ENCODE assay signal across 8 cellular contexts in genomic region chr14:61598980-61599379, GRCh38.
DNase-seq lines count a peak whose midpoint lies in the region; ATAC-seq, FAIRE-seq and TF ChIP-seq lines count a peak whose summit lies in the region.
"Had no signal": no experiment of that assay in that cellular context is flagged by ENCODE, and none has a peak within 500 bp of the region (broad histone marks: within the 10 kb centered on the region; RNA-seq: fewer than 3 reads in every experiment).

No MANE protein-coding gene starts in this region.

- H3K4me3 ChIP-seq in GM12878 (no peak overlapping the region), neutrophil (ENCODE audit: low read depth in 1 of 2, low read length in 1 of 2) (no peak overlapping the region)
- H3K4me3 ChIP-seq: SJCRH30 had no signal

- no peak for TF ChIP-seq CTCF in GM12878 (IDR thresholded peaks at IDR 0.05 in 2 of 3, conservative IDR thresholded peaks at IDR 0.05 in 1 of 3; ENCODE audit: control insufficient read depth in 2 of 3, extremely low read depth in 1 of 3, insufficient read depth in 1 of 3, low read depth in 3 of 3, low read length in 3 of 3)
- TF ChIP-seq CTCF in neutrophil (IDR thresholded peaks at IDR 0.05): no peak

- no peaks in the 10 kb centered on the region for H3K27me3 ChIP-seq in GM12878 (replicated peaks in 1 of 2; ENCODE audit: control insufficient read depth in 2 of 2, insufficient read depth in 2 of 2, low read length in 1 of 2)
- no peaks in the 10 kb centered on the region for H3K27me3 ChIP-seq in neutrophil
- H3K27me3 ChIP-seq: SJCRH30 had no signal

- H3K9me3 ChIP-seq in GM12878 (replicated peaks; ENCODE audit: control insufficient read depth, insufficient read depth, low read length) (no peaks in the 10 kb centered on the region), neutrophil (no peaks in the 10 kb centered on the region)
- H3K9me3 ChIP-seq: SJCRH30 had no signal

- no TSS peak for BruUV-seq in GM12878 (replicated peaks; lab: Mats Ljungman, UMichigan)

- ATAC-seq in GM18867 (IDR thresholded peaks at IDR 0.05; ENCODE audit: unreplicated experiment): peak; percentile 38
- peak; percentile 49 for ATAC-seq in GM12878
- no peak for ATAC-seq in GM19467 (IDR thresholded peaks at IDR 0.05; ENCODE audit: unreplicated experiment)
- ATAC-seq in HG03521 (IDR thresholded peaks at IDR 0.05; ENCODE audit: unreplicated experiment): no peak
- ATAC-seq in HG03095 (IDR thresholded peaks at IDR 0.05; ENCODE audit: unreplicated experiment): no peak

- peak overlapping the region; percentile 43; the same call in 1 of the 2 replicates for H3K4me2 ChIP-seq in GM12878 (ENCODE audit: control insufficient read depth, insufficient read depth)

- H3K79me2 ChIP-seq in GM12878 (ENCODE audit: control insufficient read depth, insufficient read depth, low read length): no peaks in the 10 kb centered on the region

- SMC1A ChIA-PET in GM12878 (lab: Charles Lee; ENCODE audit: uncharacterized antibody, unreplicated experiment): interaction anchor here (0.5 to 2.0 kb wide), 11 partner anchors 9 to 151 kb away, joined by 3 to 6 read pairs (median 4); no protein-coding TSS in a partner anchor

- peak; percentile 28 for DNase-seq in HT1080 (ENCODE audit: low read depth)
- DNase-seq in GM12878 (ENCODE audit: low read depth, low spot score): no peak

- in situ Hi-C loops in GM12878 (cut with MboI): no loop called here

- TF ChIP-seq POLR2A in GM12878 (IDR thresholded peaks at IDR 0.05; ENCODE audit: low read depth, low read length): no peak

- POLR2A ChIA-PET in GM12878 (lab: Charles Lee): interaction anchor here (0.8 to 0.9 kb wide), 2 partner anchors 10 to 23 kb away, joined by 3 to 4 read pairs; no protein-coding TSS in a partner anchor

- FAIRE-seq in GM12878 (lab: Jason Lieb, UNC): peak; percentile 66

- RAD21 ChIA-PET in GM12878 (lab: Charles Lee; ENCODE audit: unreplicated experiment): interaction anchor here (0.6 to 1.1 kb wide), 4 partner anchors 62 to 234 kb away, joined by 3 read pairs; no protein-coding TSS in a partner anchor

- TF ChIP-seq RAD21 in GM12878 (IDR thresholded peaks at IDR 0.05; ENCODE audit: insufficient read depth, low read depth, low read length): no peak

- H3K36me3 ChIP-seq in GM12878 (ENCODE audit: control insufficient read depth in 2 of 2, insufficient read depth in 2 of 2, low read length in 1 of 2) (no peaks in the 10 kb centered on the region), neutrophil (no peaks in the 10 kb centered on the region)
- H3K36me3 ChIP-seq: SJCRH30 had no signal

- 57% methylated on average over 1 of the region's 1 CpG for WGBS in GM12878 (ENCODE audit: insufficient coverage, insufficient replicate concordance, low lambda C conversion rate, missing lambda C conversion rate)

- H3K4me1 ChIP-seq in GM12878 (ENCODE audit: control insufficient read depth, insufficient read depth, low read length) (peaks cover 15% of the 10 kb centered on the region), neutrophil (ENCODE audit: control insufficient read depth in 1 of 2, insufficient read depth in 1 of 2, low read depth in 1 of 2, low read length in 1 of 2) (peaks cover 75 to 80% of the 10 kb centered on the region in 2 experiments)

- no peaks in the 10 kb centered on the region for H4K20me1 ChIP-seq in GM12878 (ENCODE audit: control insufficient read depth, insufficient read depth)

- CTCF ChIA-PET in GM12878 (lab: Yijun Ruan, JAX): interaction anchor here (0.9 kb wide), 1 partner anchor 157 kb away, joined by 3 read pairs; no protein-coding TSS in a partner anchor

- H3K27ac ChIP-seq in GM12878 (ENCODE audit: control insufficient read depth, insufficient read depth) (no peak overlapping the region), neutrophil (peak overlapping the region; percentile 92)
- H3K27ac ChIP-seq: SJCRH30 had no signal

- intact Hi-C loops in GM12878 (cut with micrococcal nuclease; ENCODE audit: unreplicated experiment): no loop called here

- TF ChIP-seq EP300 in GM12878 (IDR thresholded peaks at IDR 0.05; ENCODE audit: borderline replicate concordance in 1 of 2, control insufficient read depth in 1 of 2, low read depth in 2 of 2, low read length in 2 of 2): no peak

- H3K9ac ChIP-seq in GM12878 (ENCODE audit: control insufficient read depth, insufficient read depth, low read length): no peak overlapping the region

- peak overlapping the region; percentile 49 for H2AFZ ChIP-seq in GM12878 (ENCODE audit: control insufficient read depth, low read depth, low read length)

TF ChIP-seq in GM12878, 131 proteins besides CTCF, POLR2A, EP300 and RAD21:
- TF ChIP-seq KAT2A (conservative IDR thresholded peaks at IDR 0.05; ENCODE audit: control insufficient read depth, low read depth, low read length) (no peak), ELK1 (IDR thresholded peaks at IDR 0.05; ENCODE audit: low read depth, low read length) (no peak), NR2F1 (conservative IDR thresholded peaks at IDR 0.05) (peak; percentile 73; the same call in 1 of the 2 replicates), ZNF592 (IDR thresholded peaks at IDR 0.05) (no peak)

Comparison
In these comparisons a context has a peak if more than half of its experiments do, and no peak if none do; other contexts are left out.
1. ATAC-seq: peak in GM18867 (single experiment) and GM12878 (single experiment); none in GM19467 (single experiment), HG03521 (single experiment) and HG03095 (single experiment).